ENCODE assay signal across 8 cellular contexts in the genomic region with DNA sequence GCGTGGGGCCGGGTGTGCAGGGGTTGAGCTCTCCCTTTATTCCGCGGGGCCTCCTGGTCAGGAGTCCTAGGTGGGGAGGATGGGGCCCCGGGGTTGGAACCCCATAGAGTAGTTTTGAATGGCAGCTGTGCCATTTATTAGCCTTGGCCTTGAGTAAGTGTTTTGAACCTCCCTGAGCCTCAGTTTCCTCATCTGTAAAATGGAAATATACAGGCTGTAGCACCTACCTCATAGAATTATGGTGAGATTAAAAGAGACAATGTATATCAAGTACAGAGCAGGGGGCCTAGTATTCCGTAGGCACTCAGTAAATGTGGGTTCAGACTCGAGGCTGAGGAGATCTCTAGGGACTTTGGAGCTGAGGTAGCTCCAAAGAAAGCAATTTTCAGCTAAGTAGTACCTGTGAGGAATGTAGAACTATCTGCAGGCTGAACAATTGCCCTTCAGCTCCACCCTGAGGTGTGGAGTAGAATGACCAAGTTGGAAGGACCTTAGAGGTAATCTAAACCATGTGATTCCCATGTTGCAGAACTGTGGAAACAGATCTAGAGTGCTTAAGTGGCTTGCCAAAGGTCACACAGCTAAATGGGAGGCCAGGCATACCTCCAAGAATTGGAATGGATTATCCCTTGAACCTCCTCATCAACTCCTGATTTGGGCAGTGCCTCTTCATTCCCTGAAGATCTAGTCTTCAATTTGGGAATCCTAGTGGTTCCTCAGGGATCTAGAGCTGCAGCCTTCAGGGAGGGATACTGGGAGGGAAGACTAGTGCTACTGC. TPM values are rescaled to one million over a fixed set of nuclear protein-coding genes. Genes with fewer than 3 reads are reported as not detected.
DNase-seq lines count a peak whose midpoint lies in the region; ATAC-seq and TF ChIP-seq lines count a peak whose summit lies in the region.

No MANE protein-coding gene starts in this region.

- peak overlapping the region; percentile 100 for H2AFZ ChIP-seq in PC-3 (ENCODE audit: low read length)

- peak overlapping the region; percentile 95 for H3K4me2 ChIP-seq in PC-3 (ENCODE audit: low read length)
- H3K4me2 ChIP-seq in skeletal muscle satellite cell (ENCODE audit: low read length): peak overlapping the region; percentile 99

- 21 to 62% (median 25%) methylated on average over 2 to 7 of the region's 7 CpGs for WGBS in adrenal gland, 4 donors
- no CpG with 5 or more reads among the region's 7 CpGs for WGBS in iPS DF 6.9 (ENCODE audit: insufficient coverage, insufficient read length)

- ATAC-seq in GM21381 (IDR thresholded peaks at IDR 0.05; ENCODE audit: unreplicated experiment): peak; percentile 72
- ATAC-seq in PC-3: peak; percentile 79

- POLR2A ChIA-PET in PC-3 (lab: Charles Lee; ENCODE audit: unreplicated experiment): interaction anchor here (0.6 kb wide), 1 partner anchor 46 kb away, joined by 3 read pairs; no protein-coding TSS in a partner anchor

- no peaks in the 10 kb centered on the region for H3K9me2 ChIP-seq in PC-3 (replicated peaks; ENCODE audit: low read length)

- CTCF ChIA-PET in PC-3 (lab: Charles Lee): interaction anchor here (0.6 to 1.1 kb wide), 5 partner anchors 10 to 40 kb away, joined by 3 to 7 read pairs (median 3); partner anchors contain the start of genes NUP98 and RHOG

- H3K9ac ChIP-seq in PC-3 (ENCODE audit: low read length): peak overlapping the region; percentile 70
- peak overlapping the region; percentile 87 for H3K9ac ChIP-seq in skeletal muscle satellite cell (ENCODE audit: low read depth, low read length)

- H3K4me3 ChIP-seq in PC-3 (ENCODE audit: low read length) (peak overlapping the region; percentile 85), adrenal gland (peak overlapping the region in 3 of 4 donors; percentile 60 to 91 (median 64)), iPS DF 6.9 (ENCODE audit: low read length) (peak overlapping the region; percentile 73; the same call in 1 of the 2 replicates), skeletal muscle satellite cell (ENCODE audit: low read length) (peak overlapping the region; percentile 80)

- no peaks in the 10 kb centered on the region for H3K79me2 ChIP-seq in PC-3 (ENCODE audit: low read length)

- intact Hi-C loops in PC-3 (cut with micrococcal nuclease) (loop anchor here (1.0 to 5.0 kb wide), 4 partner anchors 12 to 37 kb away; partner anchors contain the start of genes NUP98 and RHOG), adrenal gland (cut with DNase I) (no loop called here)

- DNase-seq in EH (ENCODE audit: low read depth): peak; percentile 57
- DNase-seq in HPDE6-E6E7 (ENCODE audit: extremely low spot score): peak; percentile 79
- peak; percentile 80 for DNase-seq in PC-3
- peak in 4 of 7 donors; percentile 34 to 55 (median 44) for DNase-seq in adrenal gland
- no peak for DNase-seq in iPS DF 6.9 (ENCODE audit: low read depth, low spot score)
- DNase-seq in T1000 (lab: John Stamatoyannopoulos, UW): no peak

- no peaks in the 10 kb centered on the region for H3F3A ChIP-seq in PC-3 (ENCODE audit: low read length, unreplicated experiment)

- TSS peak; percentile 27 for BruUV-seq in PC-3 (replicated peaks; lab: Mats Ljungman, UMichigan)

- TF ChIP-seq POLR2A in adrenal gland (IDR thresholded peaks at IDR 0.05): no peak

- H3K36me3 ChIP-seq in PC-3 (ENCODE audit: low read depth, low read length): no peaks in the 10 kb centered on the region
- H3K36me3 ChIP-seq in adrenal gland (replicated peaks in 1 of 2): no peaks in the 10 kb centered on the region
- 0 out of 2 replicates have a peak, but pooled peaks cover 2% of the 10 kb centered on the region for H3K36me3 ChIP-seq in iPS DF 6.9 (ENCODE audit: control insufficient read depth, insufficient read depth, low read length)
- H3K36me3 ChIP-seq in skeletal muscle satellite cell (ENCODE audit: insufficient read depth, low read length): no peaks in the 10 kb centered on the region

- TF ChIP-seq CTCF in PC-3 (conservative IDR thresholded peaks at IDR 0.05; ENCODE audit: low read depth, low read length) (peak; percentile 75), adrenal gland (IDR thresholded peaks at IDR 0.05) (peak in 5 of 6 experiments; percentile 39 to 53 (median 41))

- H3K27me3 ChIP-seq in PC-3 (ENCODE audit: low read length) (no peaks in the 10 kb centered on the region), adrenal gland (no peaks in the 10 kb centered on the region), iPS DF 6.9 (ENCODE audit: control insufficient read depth, insufficient read depth, low read length) (no peaks in the 10 kb centered on the region), skeletal muscle satellite cell (ENCODE audit: control insufficient read depth, insufficient read depth, low read length) (no peaks in the 10 kb centered on the region)

- H3K9me3 ChIP-seq in PC-3 (ENCODE audit: low read length) (no peaks in the 10 kb centered on the region), adrenal gland (replicated peaks in 1 of 3) (no peaks in the 10 kb centered on the region), iPS DF 6.9 (ENCODE audit: control insufficient read depth, insufficient read depth, low read length) (no peaks in the 10 kb centered on the region), skeletal muscle satellite cell (replicated peaks; ENCODE audit: low read length) (no peaks in the 10 kb centered on the region)

- no peak overlapping the region for H3K27ac ChIP-seq in PC-3 (ENCODE audit: low read length)
- H3K27ac ChIP-seq in adrenal gland: no peak overlapping the region
- no peak overlapping the region for H3K27ac ChIP-seq in iPS DF 6.9 (ENCODE audit: low read length)

- H4K20me1 ChIP-seq in PC-3 (ENCODE audit: low read length): no peaks in the 10 kb centered on the region

- peaks cover 9% of the 10 kb centered on the region for H3K4me1 ChIP-seq in PC-3 (ENCODE audit: insufficient read depth, low read length)
- H3K4me1 ChIP-seq in adrenal gland (replicated peaks in 1 of 2): peaks cover 6 to 7% of the 10 kb centered on the region in 2 donors
- H3K4me1 ChIP-seq in iPS DF 6.9 (ENCODE audit: control insufficient read depth, insufficient read depth, low read length): no peaks in the 10 kb centered on the region
- H3K4me1 ChIP-seq in skeletal muscle satellite cell (ENCODE audit: control insufficient read depth, insufficient read depth, low read length): peaks cover 10% of the 10 kb centered on the region

RNA-seq across cellular contexts. Expression of gene PGAP2, which starts 0.7 kb away (rescaled TPM):
- 21.7 and 25.9 TPM in 2 replicates for total RNA-seq in PC-3 (2014; rRNA removed)
- 10 to 100 TPM in 7 of 8 donors, 1 to 10 TPM in 1; 4.6 to 32.5 (median 19.9) TPM for total RNA-seq in adrenal gland
- polyA plus RNA-seq in adrenal gland: 10 to 100 TPM; 17.2 to 44.0 (median 21.9) TPM
- 11.9 and 13.3 TPM in 2 replicates for total RNA-seq in skeletal muscle satellite cell (2012; rRNA removed)

RNA-seq across cellular contexts. Expression of gene NUP98, which starts 11.7 kb away (rescaled TPM):
- total RNA-seq in PC-3 (2014; rRNA removed): 128 and 136 TPM in 2 replicates
- total RNA-seq in adrenal gland: 100 to 1,000 TPM in 2 of 8 donors, 10 to 100 TPM in 6; 49.7 to 226 (median 56.9) TPM
- 10 to 100 TPM; 14.6 to 58.9 (median 28.5) TPM for polyA plus RNA-seq in adrenal gland
- total RNA-seq in skeletal muscle satellite cell (2012; rRNA removed): 107 and 110 TPM in 2 replicates

RNA-seq across cellular contexts. Expression of gene RHOG, which starts 31.7 kb away (rescaled TPM):
- 31.2 and 33.5 TPM in 2 replicates for total RNA-seq in PC-3 (2014; rRNA removed)
- 10 to 100 TPM; 31.3 to 91.2 (median 54.5) TPM for total RNA-seq in adrenal gland
- polyA plus RNA-seq in adrenal gland: 10 to 100 TPM; 28.7 to 49.4 (median 38.4) TPM
- total RNA-seq in skeletal muscle satellite cell (2012; rRNA removed): 17.0 and 24.1 TPM in 2 replicates

RNA-seq across cellular contexts. Expression of gene STIM1, which starts 46.4 kb away (rescaled TPM):
- 22.8 and 31.9 TPM in 2 replicates for total RNA-seq in PC-3 (2014; rRNA removed)
- total RNA-seq in adrenal gland: 10 to 100 TPM; 22.2 to 44.1 (median 36.4) TPM
- polyA plus RNA-seq in adrenal gland: 10 to 100 TPM; 13.4 to 23.0 (median 17.2) TPM
- 26.6 and 28.2 TPM in 2 replicates for total RNA-seq in skeletal muscle satellite cell (2012; rRNA removed)

Comparison
In these comparisons a context has a peak if more than half of its experiments do, and no peak if none do; other contexts are left out.
1. DNase-seq: peak in EH (single experiment), HPDE6-E6E7 (single experiment), PC-3 (single experiment) and adrenal gland (4 of 7); none in iPS DF 6.9 (single experiment) and T1000 (single experiment).
2. Peak in every context shown above with its lines, with median percentiles within 50 percentile points of each other: H3K4me3 ChIP-seq.